8 cellular contexts compared by ENCODE assay signal in genomic region chr15:66566963-66567531, GRCh38. TPM values are rescaled to one million over a fixed set of nuclear protein-coding genes. Genes with fewer than 3 reads are reported as not detected.
DNase-seq lines count a peak whose midpoint lies in the region; ATAC-seq and TF ChIP-seq lines count a peak whose summit lies in the region.

No MANE protein-coding gene starts in this region.

- peak overlapping the region in 1 of 5 experiments; percentile 69 for H3K4me3 Mint-ChIP-seq in brain

- peaks cover 10% of the 10 kb centered on the region for H3K27me3 Mint-ChIP-seq in brain

- peak; percentile 53 to 72 for TF ChIP-seq CTCF in brain (conservative IDR thresholded peaks at IDR 0.05)

- H3K4me1 Mint-ChIP-seq in brain: peaks cover 23% of the 10 kb centered on the region

- H3K9me3 Mint-ChIP-seq in brain: peaks cover 0 to 2% (median 0%) of the 10 kb centered on the region in 5 experiments

- peak; percentile 82 for DNase-seq in Right ventricle myocardium inferior (ENCODE audit: missing footprints)
- DNase-seq in cardiac septum (ENCODE audit: low spot score): no peak
- peak; percentile 9 to 30 for DNase-seq in NCI-H1930 (lab: John Stamatoyannopoulos, UW)
- peak; percentile 23 for DNase-seq in T1000 (lab: John Stamatoyannopoulos, UW)
- DNase-seq in iris pigment epithelial cell (ENCODE audit: low read depth): peak; percentile 70
- peak; percentile 11 to 49 (median 21) for DNase-seq in stimulated activated CD4-positive, alpha-beta T cell treated with anti-CD3 and anti-CD28 coated beads, Interleukin-1b, Interleukin-23, amount 100 ng/mL, for 24 hours (ENCODE audit: low read depth in 4 of 4, low spot score in 1 of 4)

- H3K27ac Mint-ChIP-seq in brain: peak overlapping the region in 2 of 5 experiments; percentile 42 to 90

- intact Hi-C loops in Right ventricle myocardium inferior (cut with DNase I): no loop called here
- intact Hi-C loops in cardiac septum (cut with DNase I): no loop called here

- no peaks in the 10 kb centered on the region for H3K36me3 Mint-ChIP-seq in brain

- ATAC-seq in Right ventricle myocardium inferior: no peak
- no peak for ATAC-seq in GM18511 (IDR thresholded peaks at IDR 0.05; ENCODE audit: unreplicated experiment)

RNA-seq across cellular contexts. Expression of gene LCTL, which starts 1.2 kb away (rescaled TPM):
- not detected for total RNA-seq in Right ventricle myocardium inferior
- not detected for total RNA-seq in cardiac septum
- polyA plus RNA-seq in brain (ENCODE audit: insufficient read depth, low read depth, low replicate concordance): 0.24 TPM
